ENCODE assay signal across 8 cellular contexts in genomic region chr17:63698381-63698885, GRCh38. TPM values are rescaled to one million over a fixed set of nuclear protein-coding genes. Genes with fewer than 3 reads are reported as not detected.
DNase-seq lines count a peak whose midpoint lies in the region; ATAC-seq and TF ChIP-seq lines count a peak whose summit lies in the region.

No MANE protein-coding gene starts in this region.

- in situ Hi-C loops in ACHN (cut with HindIII; ENCODE audit: low pct_ligation_motif_present, low pct_unique_long_range_greater_than_20kb, low sequenced_read_pairs), result no loop called here

- H3K9me3 Mint-ChIP-seq in CD4-positive, CD25-positive, alpha-beta regulatory T cell, result peaks cover 0 to 6% (median 0%) of the 10 kb centered on the region in 7 donors
- no peaks in the 10 kb centered on the region for H3K9me3 Mint-ChIP-seq in nephron

- peak overlapping the region; percentile 93 for H3K27ac ChIP-seq in CD4-positive, CD25-positive, alpha-beta regulatory T cell (ENCODE audit: insufficient read depth, low read length, poor library complexity, severe bottlenecking)

- peaks cover 33% of the 10 kb centered on the region for H3K36me3 Mint-ChIP-seq in CD4-positive, CD25-positive, alpha-beta regulatory T cell
- H3K36me3 Mint-ChIP-seq in nephron (ENCODE audit: low read depth), result peaks cover 7% of the 10 kb centered on the region

- peak overlapping the region; percentile 97 to 99 (median 98) for H3K4me3 Mint-ChIP-seq in CD4-positive, CD25-positive, alpha-beta regulatory T cell
- H3K4me3 Mint-ChIP-seq in nephron, result peak overlapping the region; percentile 79 to 90 (median 90)

- peak in 2 of 3 donors; percentile 41 to 53 for DNase-seq in CD4-positive, CD25-positive, alpha-beta regulatory T cell
- DNase-seq in NOMO-1 treated with DMSO at 0.1 percent for 48 hours (lab: John Stamatoyannopoulos, UW; ENCODE audit: unreplicated experiment) (peak; percentile 10), choroid plexus epithelial cell (ENCODE audit: low read depth) (no peak), ACHN (no peak), SHP77 (lab: John Stamatoyannopoulos, UW) (no peak)

- H3K36me3 ChIP-seq in CD4-positive, CD25-positive, alpha-beta regulatory T cell (ENCODE audit: control insufficient read depth, insufficient read depth, low read length), result peaks cover 27% of the 10 kb centered on the region

- ATAC-seq in CD4-positive, CD25-positive, alpha-beta regulatory T cell (ENCODE audit: low read depth in 2 of 2), result no peak
- ATAC-seq in GM19463 (IDR thresholded peaks at IDR 0.05; ENCODE audit: unreplicated experiment) (no peak), GM18861 (IDR thresholded peaks at IDR 0.05; ENCODE audit: unreplicated experiment) (no peak)

- H3K4me1 ChIP-seq in CD4-positive, CD25-positive, alpha-beta regulatory T cell (ENCODE audit: control insufficient read depth, insufficient read depth, low read length, poor library complexity, severe bottlenecking), result peaks cover 73% of the 10 kb centered on the region

- peaks cover 20 to 69% (median 47%) of the 10 kb centered on the region in 4 donors for H3K4me1 Mint-ChIP-seq in CD4-positive, CD25-positive, alpha-beta regulatory T cell
- H3K4me1 Mint-ChIP-seq in nephron, result peaks cover 12% of the 10 kb centered on the region

- H3K9me3 ChIP-seq in CD4-positive, CD25-positive, alpha-beta regulatory T cell (ENCODE audit: control insufficient read depth in 2 of 2, low read length in 2 of 2), result no peaks in the 10 kb centered on the region

- H3K27ac Mint-ChIP-seq in CD4-positive, CD25-positive, alpha-beta regulatory T cell, result peak overlapping the region; percentile 92 to 98 (median 98)
- H3K27ac Mint-ChIP-seq in nephron, result peak overlapping the region in 2 of 3 experiments; percentile 64 to 74

- H3K4me3 ChIP-seq in CD4-positive, CD25-positive, alpha-beta regulatory T cell (ENCODE audit: low read depth, low read length), result peak overlapping the region; percentile 77
- H3K4me3 ChIP-seq in choroid plexus epithelial cell (ENCODE audit: low read depth, low read length), result peak overlapping the region; percentile 61

- TF ChIP-seq CTCF in choroid plexus epithelial cell (conservative IDR thresholded peaks at IDR 0.05; ENCODE audit: low read depth, low read length) (no peak), nephron (IDR thresholded peaks at IDR 0.05; ENCODE audit: unreplicated experiment in 3 of 3) (no peak)

- no peaks in the 10 kb centered on the region for H3K27me3 ChIP-seq in CD4-positive, CD25-positive, alpha-beta regulatory T cell (ENCODE audit: control insufficient read depth, insufficient read depth, low read length)

- peaks cover 18% of the 10 kb centered on the region for H3K27me3 Mint-ChIP-seq in CD4-positive, CD25-positive, alpha-beta regulatory T cell
- peaks cover 3% of the 10 kb centered on the region for H3K27me3 Mint-ChIP-seq in nephron (ENCODE audit: low read depth)

RNA-seq across cellular contexts. Expression of gene LIMD2, which starts 1.5 kb away (rescaled TPM):
- total RNA-seq in CD4-positive, CD25-positive, alpha-beta regulatory T cell, result 634 TPM
- polyA plus RNA-seq in CD4-positive, CD25-positive, alpha-beta regulatory T cell, result 100 to 1,000 TPM; 408 to 478 (median 445) TPM

RNA-seq across cellular contexts. Expression of gene STRADA, which starts 43.2 kb away (rescaled TPM):
- total RNA-seq in CD4-positive, CD25-positive, alpha-beta regulatory T cell, result 47.8 TPM
- 10 to 100 TPM; 20.0 to 31.9 (median 22.2) TPM for polyA plus RNA-seq in CD4-positive, CD25-positive, alpha-beta regulatory T cell

Comparison
In these comparisons a context has a peak if more than half of its experiments do, and no peak if none do; other contexts are left out.
1. DNase-seq: peak in CD4-positive, CD25-positive, alpha-beta regulatory T cell (2 of 3) and NOMO-1 treated with DMSO at 0.1 percent for 48 hours (single experiment); none in choroid plexus epithelial cell (single experiment), ACHN (single experiment) and SHP77 (0 of 2).